Comparison of ENCODE assay signal across 7 cellular contexts in the genomic region with DNA sequence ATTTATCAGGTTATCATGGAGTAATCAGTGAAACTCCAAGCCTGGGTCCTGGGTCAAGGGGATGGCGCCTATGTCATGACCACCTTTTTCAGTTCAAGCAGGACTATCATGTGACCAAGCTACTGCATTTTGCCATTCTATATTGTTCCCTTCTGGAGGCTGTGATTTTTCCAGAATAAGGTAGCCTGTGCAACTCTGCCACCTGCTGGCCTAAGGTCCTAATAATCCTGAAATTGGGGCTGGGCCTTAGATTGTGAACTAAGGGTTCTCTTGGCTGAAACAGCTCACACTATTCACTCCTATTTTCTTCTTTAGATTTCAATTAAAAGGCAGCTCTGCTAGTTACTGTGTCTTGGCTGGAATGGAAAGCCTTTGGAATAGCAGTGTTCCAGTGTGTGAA. TPM values are rescaled to one million over a fixed set of nuclear protein-coding genes. Genes with fewer than 3 reads are reported as not detected.
"Had no signal": no experiment of that assay in that cellular context is flagged by ENCODE, and none has a peak within 500 bp of the region (broad histone marks: within the 10 kb centered on the region; RNA-seq: fewer than 3 reads in every experiment).

No MANE protein-coding gene starts in this region.

RNA-seq across cellular contexts. Expression of a gene that starts 32.4 kb away (rescaled TPM):
- total RNA-seq: activated CD4-positive, alpha-beta memory T cell treated with anti-CD3 and anti-CD28 coated beads for 36 hours; activated naive CD4-positive, alpha-beta T cell treated with anti-CD3 and anti-CD28 coated beads for 36 hours; activated T-helper 1 cell treated with anti-CD3 and anti-CD28 coated beads, Interleukin-12 subunit alpha, Interleukin-12 subunit beta, Interleukin-2, Interleukin-4 antibody, amounts not matched to agents 30 ng/mL and 10 ng/mL and 1 ng/mL, durations not matched to agents 14 hours and 24 hours and 36 hours; bronchial epithelial cell; M059J; OCI-LY7; SK-MEL-5 had no signal
